In genomic region chr15:61661791-61662190, GRCh38 we compare ENCODE assay signal across 24 cellular contexts.
DNase-seq lines count a peak whose midpoint lies in the region; ATAC-seq, FAIRE-seq and TF ChIP-seq lines count a peak whose summit lies in the region.
"Had no signal": no experiment of that assay in that cellular context is flagged by ENCODE, and none has a peak within 500 bp of the region (broad histone marks: within the 10 kb centered on the region; RNA-seq: fewer than 3 reads in every experiment).

No MANE protein-coding gene starts in this region.

- H3K27me3 ChIP-seq in adipocyte (replicated peaks; ENCODE audit: control insufficient read depth, insufficient read depth, low read length): no peaks in the 10 kb centered on the region
- peaks cover 32% of the 10 kb centered on the region for H3K27me3 ChIP-seq in gastroesophageal sphincter
- no peaks in the 10 kb centered on the region for H3K27me3 ChIP-seq in gastrocnemius medialis
- H3K27me3 ChIP-seq: BLaER1, transverse colon had no signal

- intact Hi-C loops in gastrocnemius medialis (cut with DNase I; ENCODE audit: low total_unique reads): no loop called here

- H3K4me1 ChIP-seq in adipocyte (ENCODE audit: control insufficient read depth, insufficient read depth, low read length): peaks cover 42% of the 10 kb centered on the region
- H3K4me1 ChIP-seq in gastroesophageal sphincter: peaks cover 0 to 4% (median 0%) of the 10 kb centered on the region in 3 donors
- peaks cover 0 to 4% of the 10 kb centered on the region in 2 donors for H3K4me1 ChIP-seq in gastrocnemius medialis
- H3K4me1 ChIP-seq: BLaER1, Caco-2, lower lobe of right lung, transverse colon had no signal

- FAIRE-seq in RCC 7860 (lab: Jason Lieb, UNC): no peak
- FAIRE-seq: endometrium, GM19239, HepG2 had no signal

- H3K9ac ChIP-seq in adipocyte (ENCODE audit: low read length): peak overlapping the region; percentile 80
- H3K9ac ChIP-seq: BLaER1 had no signal

- no peaks in the 10 kb centered on the region for H3K4me1 Mint-ChIP-seq in activated CD8-positive, alpha-beta T cell treated with anti-CD3 and anti-CD28 coated beads, Interleukin-2, amount 10 ng/mL, durations not matched to agents 7 days and 5 days (ENCODE audit: low read depth)
- H3K4me1 Mint-ChIP-seq: activated B cell treated with CpG ODN at 0.5 μM for 24 hours; activated naive CD8-positive, alpha-beta T cell treated with anti-CD3 and anti-CD28 coated beads for 36 hours had no signal

- H3K27ac Mint-ChIP-seq in activated CD8-positive, alpha-beta T cell treated with anti-CD3 and anti-CD28 coated beads, Interleukin-2, amount 10 ng/mL, durations not matched to agents 7 days and 5 days: no peak overlapping the region
- H3K27ac Mint-ChIP-seq: activated B cell treated with CpG ODN at 0.5 μM for 24 hours; activated naive CD8-positive, alpha-beta T cell treated with anti-CD3 and anti-CD28 coated beads for 36 hours; stimulated activated naive CD8-positive, alpha-beta T cell treated with anti-CD3 and anti-CD28 coated beads, Interleukin-15, Interleukin-2, amounts not matched to agents 100 ng/mL and 50 ng/mL, for 24 hours had no signal

- POLR2A ChIA-PET in activated CD8-positive, alpha-beta T cell treated with anti-CD3 and anti-CD28 coated beads, Interleukin-2, amount 10 ng/mL, durations not matched to agents 7 days and 5 days (lab: Charles Lee): no interaction called here

- CTCF ChIA-PET in activated CD8-positive, alpha-beta T cell treated with anti-CD3 and anti-CD28 coated beads, Interleukin-2, amount 10 ng/mL, durations not matched to agents 7 days and 5 days (lab: Charles Lee): interaction anchor here (1.3 kb wide), 1 partner anchor 172 kb away, joined by 6 read pairs; no protein-coding TSS in a partner anchor

- TF ChIP-seq EP300 in gastroesophageal sphincter (IDR thresholded peaks at IDR 0.05): no peak

- no peak for TF ChIP-seq POLR2A in gastroesophageal sphincter (IDR thresholded peaks at IDR 0.05)
- TF ChIP-seq POLR2A in gastrocnemius medialis (IDR thresholded peaks at IDR 0.05): no peak

- H3K9me3 ChIP-seq in adipocyte (ENCODE audit: control insufficient read depth, low read length) (peaks cover 8% of the 10 kb centered on the region), gastroesophageal sphincter (no peaks in the 10 kb centered on the region), gastrocnemius medialis (no peaks in the 10 kb centered on the region)
- H3K9me3 ChIP-seq: Caco-2, lower lobe of right lung, transverse colon had no signal

- TF ChIP-seq CTCF in AG10803 (conservative IDR thresholded peaks at IDR 0.05; ENCODE audit: low read length): no peak
- TF ChIP-seq CTCF in gastroesophageal sphincter (IDR thresholded peaks at IDR 0.05): no peak
- TF ChIP-seq CTCF in gastrocnemius medialis (IDR thresholded peaks at IDR 0.05 in 4 of 5, conservative IDR thresholded peaks at IDR 0.05 in 1 of 5): no peak

- no peaks in the 10 kb centered on the region for H3K36me3 ChIP-seq in adipocyte (ENCODE audit: control insufficient read depth, insufficient read depth, low read length, severe bottlenecking)
- no peaks in the 10 kb centered on the region for H3K36me3 ChIP-seq in gastroesophageal sphincter
- no peaks in the 10 kb centered on the region for H3K36me3 ChIP-seq in gastrocnemius medialis
- H3K36me3 ChIP-seq: BLaER1, lower lobe of right lung, transverse colon had no signal

- 33% methylated on average over 1 of the region's 1 CpG; no CpG with 5 or more reads in 1 of the 2 donors for WGBS in gastroesophageal sphincter (ENCODE audit: low coverage in 1 of 2), 2 donors

- peaks cover 5% of the 10 kb centered on the region for H3K27me3 Mint-ChIP-seq in activated CD8-positive, alpha-beta T cell treated with anti-CD3 and anti-CD28 coated beads, Interleukin-2, amount 10 ng/mL, durations not matched to agents 7 days and 5 days (ENCODE audit: low read depth)

- peak; percentile 11 for DNase-seq in AG10803 (ENCODE audit: low read depth)
- no peak for DNase-seq in adipocyte (ENCODE audit: low read depth)
- peak in 1 of 2 donors; percentile 46 for DNase-seq in gastrocnemius medialis
- DNase-seq in RCC 7860 (ENCODE audit: low spot score): no peak
- no peak for DNase-seq in activated CD8-positive, alpha-beta T cell treated with anti-CD3 and anti-CD28 coated beads, Interleukin-2, amount 10 ng/mL, durations not matched to agents 7 days and 5 days
- DNase-seq in NCI-H187 (lab: John Stamatoyannopoulos, UW): no peak
- no peak for DNase-seq in amygdala (lab: John Stamatoyannopoulos, UW)
- DNase-seq: activated B cell treated with CpG ODN at 0.5 μM for 24 hours; activated CD4-positive, alpha-beta T cell treated with anti-CD3 and anti-CD28 coated beads, Interleukin-2, amount 50 U/mL, for 4 hours; activated naive CD8-positive, alpha-beta T cell treated with anti-CD3 and anti-CD28 coated beads for 36 hours; Caco-2; DND-41; GOT3; lower lobe of right lung; NCI-H524 treated with DMSO at 0.1 percent for 48 hours; stimulated activated CD4-positive, alpha-beta T cell treated with anti-CD3 and anti-CD28 coated beads, Interleukin-12 subunit alpha, Interleukin-12 subunit beta, amount 100 ng/mL, for 4 hours; transverse colon had no signal

- ATAC-seq in gastroesophageal sphincter (peak; percentile 50), gastrocnemius medialis (peak; percentile 52 to 58)
- ATAC-seq in activated CD8-positive, alpha-beta T cell treated with anti-CD3 and anti-CD28 coated beads, Interleukin-2, amount 10 ng/mL, durations not matched to agents 7 days and 5 days: no peak
- ATAC-seq: HepG2, lower lobe of right lung had no signal

- H3K36me3 Mint-ChIP-seq in activated CD8-positive, alpha-beta T cell treated with anti-CD3 and anti-CD28 coated beads, Interleukin-2, amount 10 ng/mL, durations not matched to agents 7 days and 5 days (ENCODE audit: low read depth): no peaks in the 10 kb centered on the region
- H3K36me3 Mint-ChIP-seq: activated naive CD8-positive, alpha-beta T cell treated with anti-CD3 and anti-CD28 coated beads for 36 hours had no signal

- no peak overlapping the region for H3K27ac ChIP-seq in gastroesophageal sphincter
- H3K27ac ChIP-seq in gastrocnemius medialis: peak overlapping the region in 3 of 4 donors; percentile 9 to 50 (median 42)
- H3K27ac ChIP-seq: BLaER1, HL-60, lower lobe of right lung, transverse colon had no signal

- in situ Hi-C loops in gastrocnemius medialis (cut with MboI; ENCODE audit: low sequenced_read_pairs in 4 of 4): no loop called here

- H3K9me3 Mint-ChIP-seq in activated CD8-positive, alpha-beta T cell treated with anti-CD3 and anti-CD28 coated beads, Interleukin-2, amount 10 ng/mL, durations not matched to agents 7 days and 5 days (ENCODE audit: insufficient read depth): no peaks in the 10 kb centered on the region
- H3K9me3 Mint-ChIP-seq: activated naive CD8-positive, alpha-beta T cell treated with anti-CD3 and anti-CD28 coated beads for 36 hours; stimulated activated naive CD8-positive, alpha-beta T cell treated with anti-CD3 and anti-CD28 coated beads, Interleukin-15, Interleukin-2, amounts not matched to agents 100 ng/mL and 50 ng/mL, for 24 hours had no signal

- no peak overlapping the region for H3K4me3 ChIP-seq in AG10803 (ENCODE audit: low read length)
- H3K4me3 ChIP-seq in adipocyte (ENCODE audit: low read length): no peak overlapping the region
- no peak overlapping the region for H3K4me3 ChIP-seq in gastroesophageal sphincter
- no peak overlapping the region for H3K4me3 ChIP-seq in gastrocnemius medialis
- H3K4me3 ChIP-seq: BLaER1, lower lobe of right lung, transverse colon had no signal

- H3K4me3 Mint-ChIP-seq in activated CD8-positive, alpha-beta T cell treated with anti-CD3 and anti-CD28 coated beads, Interleukin-2, amount 10 ng/mL, durations not matched to agents 7 days and 5 days: no peak overlapping the region
- H3K4me3 Mint-ChIP-seq: activated B cell treated with CpG ODN at 0.5 μM for 24 hours; activated naive CD8-positive, alpha-beta T cell treated with anti-CD3 and anti-CD28 coated beads for 36 hours; stimulated activated naive CD8-positive, alpha-beta T cell treated with anti-CD3 and anti-CD28 coated beads, Interleukin-15, Interleukin-2, amounts not matched to agents 100 ng/mL and 50 ng/mL, for 24 hours had no signal

Comparison
In these comparisons a context has a peak if more than half of its experiments do, and no peak if none do; other contexts are left out.
1. H3K27ac ChIP-seq: peak in gastrocnemius medialis (3 of 4); none in gastroesophageal sphincter (0 of 4).